9 cellular contexts compared by ENCODE assay signal in the genomic region with DNA sequence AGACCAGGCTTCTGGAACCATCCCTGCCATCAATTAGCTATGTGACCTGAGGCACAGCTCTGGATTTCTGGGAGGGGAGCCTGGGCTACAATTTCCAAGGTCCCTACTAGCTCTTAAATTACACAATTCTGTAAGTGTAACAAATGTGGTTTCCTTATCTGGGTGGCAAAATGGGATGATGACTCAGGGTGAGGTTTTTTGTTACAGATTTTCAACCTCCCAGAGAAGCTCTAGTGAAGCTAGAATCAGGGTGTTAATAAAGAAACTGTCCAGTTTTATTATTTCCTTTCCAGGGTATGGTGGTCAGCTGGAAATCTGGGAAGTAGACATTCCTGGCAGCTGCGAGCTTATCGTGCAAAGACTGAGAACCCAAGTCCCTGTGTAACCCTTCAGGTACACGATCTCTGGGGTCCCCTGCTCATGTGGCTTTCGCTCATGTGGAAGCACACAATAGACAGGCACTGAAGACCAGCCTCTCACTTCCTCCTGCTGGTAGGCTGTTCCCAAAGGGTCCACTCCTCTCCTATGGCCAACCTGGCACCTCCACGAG. TPM values are rescaled to one million over a fixed set of nuclear protein-coding genes. Genes with fewer than 3 reads are reported as not detected.
DNase-seq lines count a peak whose midpoint lies in the region; ATAC-seq, FAIRE-seq and TF ChIP-seq lines count a peak whose summit lies in the region.
"Had no signal": no experiment of that assay in that cellular context is flagged by ENCODE, and none has a peak within 500 bp of the region (broad histone marks: within the 10 kb centered on the region; RNA-seq: fewer than 3 reads in every experiment).

No MANE protein-coding gene starts in this region.

- ATAC-seq in HG03442 (IDR thresholded peaks at IDR 0.05; ENCODE audit: unreplicated experiment), result no peak

- peaks cover 0 to 3% (median 0%) of the 10 kb centered on the region in 4 donors for H3K4me1 ChIP-seq in tibial nerve

- no peak for TF ChIP-seq POLR2A in tibial nerve (IDR thresholded peaks at IDR 0.05)

- DNase-seq in ACHN (peak; percentile 53), HT1080 (ENCODE audit: low read depth) (peak; percentile 90), iris pigment epithelial cell (ENCODE audit: low read depth) (peak; percentile 91), HTR-8/SVneo (ENCODE audit: insufficient read length, low spot score) (no peak), tibial nerve (ENCODE audit: low spot score in 2 of 2) (no peak), head of caudate nucleus (no peak)
- DNase-seq in activated T-cell treated with anti-CD3 and anti-CD28 coated beads, Interleukin-2, amount 50 U/mL, for 48 hours, result peak; percentile 50 to 57
- DNase-seq: anterior cingulate cortex had no signal

- no peak for TF ChIP-seq CTCF in tibial nerve (IDR thresholded peaks at IDR 0.05)

- peak overlapping the region in 1 of 4 donors; percentile 7 for H3K27ac ChIP-seq in tibial nerve

- FAIRE-seq in HTR-8/SVneo (lab: Jason Lieb, UNC), result no peak

- H3K4me3 ChIP-seq in tibial nerve, result no peak overlapping the region

- in situ Hi-C loops in ACHN (cut with HindIII; ENCODE audit: low pct_ligation_motif_present, low pct_unique_long_range_greater_than_20kb, low sequenced_read_pairs), result no loop called here

- no peaks in the 10 kb centered on the region for H3K36me3 ChIP-seq in tibial nerve

- no peaks in the 10 kb centered on the region for H3K9me3 ChIP-seq in tibial nerve

- TF ChIP-seq EP300 in tibial nerve (IDR thresholded peaks at IDR 0.05), result no peak

- 61 to 69% methylated on average over 5 of the region's 5 CpGs for WGBS in tibial nerve, 2 donors

- intact Hi-C loops in head of caudate nucleus (cut with DNase I), result no loop called here

- no peaks in the 10 kb centered on the region for H3K27me3 ChIP-seq in tibial nerve

RNA-seq across cellular contexts. Expression of gene RAB27A, which starts 7.3 kb away (rescaled TPM):
- total RNA-seq in HT1080 (2014; rRNA removed; shearing (Covaris generic)), result 9.5 and 12.8 TPM in 2 replicates
- polyA plus RNA-seq in HT1080 (2015; cell fraction: cytosol; rRNA removed), result 27.3 and 29.6 TPM in 2 replicates
- 19.7 and 20.1 TPM in 2 replicates for polyA plus RNA-seq in HT1080 (2015; cell fraction: nucleus; rRNA removed)
- 10 to 100 TPM in 1 of 4 donors, 1 to 10 TPM in 3; 6.5 to 14.9 (median 8.3) TPM for total RNA-seq in tibial nerve

RNA-seq across cellular contexts. Expression of gene PIGBOS1, which starts 36.6 kb away (rescaled TPM):
- total RNA-seq in HT1080 (2014; rRNA removed; shearing (Covaris generic)), result 13.0 and 15.4 TPM in 2 replicates
- polyA plus RNA-seq in HT1080 (2015; cell fraction: cytosol; rRNA removed), result 26.0 and 30.3 TPM in 2 replicates
- 13.1 and 15.1 TPM in 2 replicates for polyA plus RNA-seq in HT1080 (2015; cell fraction: nucleus; rRNA removed)
- 10 to 100 TPM in 3 of 4 donors, 1 to 10 TPM in 1; 7.9 to 35.8 (median 16.5) TPM for total RNA-seq in tibial nerve

RNA-seq across cellular contexts. Expression of gene PIGB, which starts 36.7 kb away (rescaled TPM):
- 8.9 and 11.5 TPM in 2 replicates for total RNA-seq in HT1080 (2014; rRNA removed; shearing (Covaris generic))
- 13.1 and 14.1 TPM in 2 replicates for polyA plus RNA-seq in HT1080 (2015; cell fraction: cytosol; rRNA removed)
- polyA plus RNA-seq in HT1080 (2015; cell fraction: nucleus; rRNA removed), result 20.5 and 23.9 TPM in 2 replicates
- total RNA-seq in tibial nerve, result 10 to 100 TPM in 3 of 4 donors, 1 to 10 TPM in 1; 4.0 to 16.1 (median 13.8) TPM

Comparison
In these comparisons a context has a peak if more than half of its experiments do, and no peak if none do; other contexts are left out.
1. DNase-seq: peak in ACHN (single experiment), HT1080 (single experiment), activated T-cell treated with anti-CD3 and anti-CD28 coated beads, Interleukin-2, amount 50 U/mL, for 48 hours (2 of 2) and iris pigment epithelial cell (single experiment); none in HTR-8/SVneo (single experiment), tibial nerve (0 of 2) and head of caudate nucleus (0 of 42).